In genomic region chr11:118263694-118264567, GRCh38 we compare ENCODE assay signal across 8 cellular contexts. TPM values are rescaled to one million over a fixed set of nuclear protein-coding genes. Genes with fewer than 3 reads are reported as not detected.
A peak's percentile ranks its signal among the peaks of the same experiment; 100 is the strongest.
DNase-seq lines count a peak whose midpoint lies in the region; ATAC-seq and TF ChIP-seq lines count a peak whose summit lies in the region.

TSS of gene MPZL2 (minus strand) at chr11:118264297. CDS start at chr11:118264153, 144 bp downstream.

- DNase-seq in 8988T (peak; percentile 31), IMR-90 (no peak), right cardiac atrium (peak; percentile 42 to 69 (median 54)), sigmoid colon (no peak)
- DNase-seq in activated T-cell treated with anti-CD3 and anti-CD28 coated beads, Interleukin-2, amount 50 U/mL, for 4 hours, result peak; percentile 26

- CTCF ChIA-PET in IMR-90 (lab: Yijun Ruan, JAX), result no interaction called here

- H3K18ac ChIP-seq in IMR-90 (ENCODE audit: low read depth, low read length), result no peak within 1 kb of the TSS

- no peak within 1 kb of the TSS for H3K14ac ChIP-seq in IMR-90 (replicated peaks; ENCODE audit: low read depth, low read length)

- no peak for TF ChIP-seq POLR2A in IMR-90 (IDR thresholded peaks at IDR 0.05; ENCODE audit: low read depth, low read length)
- peak in 1 of 2 donors; percentile 47 for TF ChIP-seq POLR2A in sigmoid colon (IDR thresholded peaks at IDR 0.05)

- H3K4me1 Mint-ChIP-seq in activated T-cell treated with anti-CD3 and anti-CD28 coated beads, Interleukin-2, amount 50 U/mL, for 4 hours (ENCODE audit: low read depth), result peaks cover 32% of the 10 kb centered on the region

- no peak within 1 kb of the TSS for H2AK9ac ChIP-seq in IMR-90 (replicated peaks; ENCODE audit: low read depth, low read length, poor library complexity)

- H3K56ac ChIP-seq in IMR-90 (ENCODE audit: extremely low read depth, insufficient read depth, low read length), result no peak within 1 kb of the TSS

- no peak for TF ChIP-seq EP300 in sigmoid colon (IDR thresholded peaks at IDR 0.05)

- H3K4ac ChIP-seq in IMR-90 (ENCODE audit: low read depth, low read length), result no peak within 1 kb of the TSS

- H2AFZ ChIP-seq in IMR-90 (replicated peaks; ENCODE audit: low read length, poor library complexity), result no peak within 1 kb of the TSS

- peak within 1 kb of the TSS; percentile 83 for H3K4me3 Mint-ChIP-seq in activated T-cell treated with anti-CD3 and anti-CD28 coated beads, Interleukin-2, amount 50 U/mL, for 4 hours

- no peaks in the 10 kb centered on the region for H4K20me1 ChIP-seq in IMR-90 (ENCODE audit: insufficient read depth, low read length)

- TF ChIP-seq CTCF in IMR-90 (conservative IDR thresholded peaks at IDR 0.05; ENCODE audit: low read depth, low read length), result no peak
- TF ChIP-seq CTCF in sigmoid colon (IDR thresholded peaks at IDR 0.05), result no peak

- 4% methylated on average over 5 of the region's 19 CpGs; no CpG with 5 or more reads in 1 of the 2 experiments for WGBS in IMR-90 (ENCODE audit: extremely low coverage in 2 of 2, insufficient read length in 1 of 2), 2 experiments
- 10% methylated on average over 19 of the region's 19 CpGs for WGBS in right cardiac atrium
- 3 to 7% methylated on average over 19 of the region's 19 CpGs for WGBS in sigmoid colon, 2 donors

- H3K9me3 Mint-ChIP-seq in activated T-cell treated with anti-CD3 and anti-CD28 coated beads, Interleukin-2, amount 50 U/mL, for 4 hours, result no peaks in the 10 kb centered on the region

- H2AK5ac ChIP-seq in IMR-90 (ENCODE audit: low read depth, low read length), result no peak within 1 kb of the TSS

- H4K91ac ChIP-seq in IMR-90 (ENCODE audit: insufficient read depth, low read depth, low read length), result no peak within 1 kb of the TSS

- peaks cover 7% of the 10 kb centered on the region for H3K36me3 Mint-ChIP-seq in activated T-cell treated with anti-CD3 and anti-CD28 coated beads, Interleukin-2, amount 50 U/mL, for 4 hours (ENCODE audit: insufficient read depth)

- H3K27ac ChIP-seq in IMR-90 (ENCODE audit: insufficient read depth, low read length), result no peak within 1 kb of the TSS
- H3K27ac ChIP-seq in right cardiac atrium (ENCODE audit: low read length), result no peak within 1 kb of the TSS
- H3K27ac ChIP-seq in sigmoid colon, result peak within 1 kb of the TSS in 2 of 4 donors; percentile 29 to 38

- H3K9me3 ChIP-seq in IMR-90 (ENCODE audit: control insufficient read depth, insufficient read depth, low read length) (no peaks in the 10 kb centered on the region), right cardiac atrium (ENCODE audit: control insufficient read depth, low read length) (no peaks in the 10 kb centered on the region), sigmoid colon (no peaks in the 10 kb centered on the region)

- H3K4me3 ChIP-seq in IMR-90 (ENCODE audit: insufficient read depth, low read depth, low read length) (no peak within 1 kb of the TSS), right cardiac atrium (ENCODE audit: low read length) (peak within 1 kb of the TSS; percentile 50), sigmoid colon (peak within 1 kb of the TSS in 3 of 4 donors; percentile 20 to 38 (median 23))

- intact Hi-C loops in IMR-90 (cut with micrococcal nuclease) (no loop called here), right cardiac atrium (cut with DNase I) (no loop called here), sigmoid colon (cut with DNase I) (no loop called here)

- peak; percentile 35 for ATAC-seq in IMR-90 (ENCODE audit: low read depth)
- ATAC-seq in activated T-cell treated with anti-CD3 and anti-CD28 coated beads, Interleukin-2, amount 50 U/mL, for 4 hours, result peak; percentile 62 to 76
- peak; percentile 88 to 90 for ATAC-seq in right cardiac atrium
- no peak for ATAC-seq in GM18861 (IDR thresholded peaks at IDR 0.05; ENCODE audit: unreplicated experiment)
- ATAC-seq in GM21423 (IDR thresholded peaks at IDR 0.05; ENCODE audit: unreplicated experiment), result no peak
- no peak for ATAC-seq in GM18511 (IDR thresholded peaks at IDR 0.05; ENCODE audit: unreplicated experiment)

- H4K8ac ChIP-seq in IMR-90 (ENCODE audit: low read depth in 2 of 2, low read length in 2 of 2), result no peak within 1 kb of the TSS

- no peak within 1 kb of the TSS for H2BK5ac ChIP-seq in IMR-90 (ENCODE audit: low read depth, low read length, poor library complexity, severe bottlenecking)

- in situ Hi-C loops in IMR-90 (cut with MboI; ENCODE audit: low sequenced_read_pairs), result no loop called here

- dilution Hi-C loops in IMR-90 (cut with HindIII; ENCODE audit: low sequenced_read_pairs, unreplicated experiment), result no loop called here

- no peak within 1 kb of the TSS for H2BK15ac ChIP-seq in IMR-90 (ENCODE audit: low read depth, low read length)

- H3K79me1 ChIP-seq in IMR-90 (ENCODE audit: low read depth in 1 of 2, low read length in 2 of 2), result no peaks in the 10 kb centered on the region

- peaks cover 7% of the 10 kb centered on the region for H3K27me3 Mint-ChIP-seq in activated T-cell treated with anti-CD3 and anti-CD28 coated beads, Interleukin-2, amount 50 U/mL, for 4 hours (ENCODE audit: low read depth)

- no peaks in the 10 kb centered on the region for H3K9me1 ChIP-seq in IMR-90 (ENCODE audit: insufficient read depth, low read length)

- H2BK20ac ChIP-seq in IMR-90 (ENCODE audit: low read depth, low read length), result no peak within 1 kb of the TSS

- no peaks in the 10 kb centered on the region for H3K36me3 ChIP-seq in IMR-90 (ENCODE audit: control insufficient read depth, insufficient read depth, low read length)
- H3K36me3 ChIP-seq in sigmoid colon, result no peaks in the 10 kb centered on the region

- BruUV-seq in IMR-90 (replicated peaks; lab: Mats Ljungman, UMichigan), result no TSS peak

- H2BK120ac ChIP-seq in IMR-90 (ENCODE audit: low read depth, low read length), result no peak within 1 kb of the TSS

- H3K4me2 ChIP-seq in IMR-90 (ENCODE audit: low read depth, low read length), result no peak within 1 kb of the TSS

- no peak for TF ChIP-seq RAD21 in IMR-90 (IDR thresholded peaks at IDR 0.05; ENCODE audit: low read length)

- no peak within 1 kb of the TSS for H4K5ac ChIP-seq in IMR-90 (ENCODE audit: low read depth, low read length)

- H3K27me3 ChIP-seq in IMR-90 (ENCODE audit: control insufficient read depth, insufficient read depth, low read length), result peaks cover 23% of the 10 kb centered on the region
- H3K27me3 ChIP-seq in right cardiac atrium (ENCODE audit: control insufficient read depth, insufficient read depth), result no peaks in the 10 kb centered on the region
- H3K27me3 ChIP-seq in sigmoid colon, result peaks cover 4 to 67% (median 35%) of the 10 kb centered on the region in 3 donors

- no peak within 1 kb of the TSS for H3K23ac ChIP-seq in IMR-90 (ENCODE audit: low read depth, low read length)

- POLR2A ChIA-PET in IMR-90 (lab: Charles Lee; ENCODE audit: unreplicated experiment), result no interaction called here

- H3K9ac ChIP-seq in IMR-90 (ENCODE audit: low read depth, low read length), result no peak within 1 kb of the TSS

- no peaks in the 10 kb centered on the region for H3K4me1 ChIP-seq in IMR-90 (ENCODE audit: control insufficient read depth, insufficient read depth, low read length)
- peaks cover 8% of the 10 kb centered on the region for H3K4me1 ChIP-seq in right cardiac atrium (ENCODE audit: control insufficient read depth, insufficient read depth, low read length)
- H3K4me1 ChIP-seq in sigmoid colon, result peaks cover 0 to 4% (median 0%) of the 10 kb centered on the region in 4 donors

TF ChIP-seq in IMR-90, 13 proteins besides CTCF, POLR2A, EP300 and RAD21:
- TF ChIP-seq USF2 (IDR thresholded peaks at IDR 0.05; ENCODE audit: low read depth, low read length), result no peak
- no peak for TF ChIP-seq NFE2L2 (IDR thresholded peaks at IDR 0.05; ENCODE audit: low read depth, low read length)
- TF ChIP-seq ELK1 (IDR thresholded peaks at IDR 0.05; ENCODE audit: borderline replicate concordance, low read depth, low read length), result no peak
- no peak for TF ChIP-seq MAFK (IDR thresholded peaks at IDR 0.05; ENCODE audit: low read depth, low read length)
- TF ChIP-seq SMC3 (IDR thresholded peaks at IDR 0.05; ENCODE audit: low read depth, low read length), result no peak
- no peak for TF ChIP-seq FOS (IDR thresholded peaks at IDR 0.05; ENCODE audit: low read depth, low read length)
- no peak for TF ChIP-seq RCOR1 (IDR thresholded peaks at IDR 0.05; ENCODE audit: insufficient replicate concordance, low read length)

RNA-seq across cellular contexts. Expression of gene MPZL2, which starts in this region (rescaled TPM):
- total RNA-seq in IMR-90 (2012; rRNA removed), result not detected in 2 replicates
- polyA plus RNA-seq in IMR-90 (2012; rRNA removed), result not detected in 2 replicates
- polyA plus RNA-seq in IMR-90 (2012; cell fraction: cytosol; rRNA removed), result not detected in 2 replicates
- polyA plus RNA-seq in IMR-90 (2012; cell fraction: nucleus; rRNA removed; ENCODE audit: low replicate concordance), result not detected in 2 replicates
- total RNA-seq in activated T-cell treated with anti-CD3 and anti-CD28 coated beads, Interleukin-2, amount 50 U/mL, for 4 hours, result 10 to 100 TPM in 2 of 3 donors, 1 to 10 TPM in 1; 9.0 to 12.9 (median 12.8) TPM
- 10 to 100 TPM in 1 of 4 donors, 1 to 10 TPM in 3; 8.1 to 18.7 (median 9.0) TPM for total RNA-seq in right cardiac atrium
- polyA plus RNA-seq in right cardiac atrium, result 6.4 TPM
- total RNA-seq in sigmoid colon, result 10 to 100 TPM in 1 of 4 donors, 1 to 10 TPM in 3; 7.7 to 12.8 (median 8.3) TPM
- polyA plus RNA-seq in sigmoid colon, result 10 to 100 TPM in 2 of 3 donors, 1 to 10 TPM in 1; 9.6 to 27.6 (median 13.9) TPM

Comparison
In these comparisons a context has a peak if more than half of its experiments do, and no peak if none do; other contexts are left out.
1. Peak in ATAC-seq in IMR-90; RNA of the gene not detected or under 1 TPM.
2. DNase-seq: peak in 8988T (single experiment), activated T-cell treated with anti-CD3 and anti-CD28 coated beads, Interleukin-2, amount 50 U/mL, for 4 hours (single experiment) and right cardiac atrium (3 of 3); none in IMR-90 (single experiment) and sigmoid colon (single experiment).
3. ATAC-seq: peak in activated T-cell treated with anti-CD3 and anti-CD28 coated beads, Interleukin-2, amount 50 U/mL, for 4 hours (2 of 2) and right cardiac atrium (2 of 2); none in GM18861 (single experiment), GM21423 (single experiment) and GM18511 (single experiment).